ENCODE assay signal across 8 cellular contexts in the genomic region with DNA sequence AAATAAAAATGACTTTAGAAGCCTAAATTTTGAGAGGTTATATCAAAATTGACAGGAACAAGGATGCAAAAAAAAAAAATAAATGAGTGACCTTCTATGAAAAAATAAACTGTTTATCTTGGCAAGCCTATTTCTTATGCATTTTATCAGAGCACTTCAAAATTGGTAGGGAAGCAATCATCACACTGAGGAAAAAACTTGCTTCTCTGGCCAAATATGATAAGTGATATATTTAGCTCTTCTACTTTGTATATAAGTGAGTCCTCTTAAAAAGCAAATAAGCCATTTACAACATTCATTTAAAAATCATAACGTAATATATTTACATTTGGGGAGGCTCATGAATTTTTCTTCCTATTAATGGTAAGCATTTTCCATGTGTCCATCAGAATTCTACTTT.
"Had no signal": no experiment of that assay in that cellular context is flagged by ENCODE, and none has a peak within 500 bp of the region (broad histone marks: within the 10 kb centered on the region; RNA-seq: fewer than 3 reads in every experiment).

No MANE protein-coding gene starts in this region.

- FAIRE-seq: H1, H54, HTR-8/SVneo, K562 had no signal

- DNase-seq: H9, HCEC 1CT, IMR-90 had no signal

- H3K4me2 ChIP-seq: GM23338 had no signal

- H2AFZ ChIP-seq: GM23338 had no signal

- H3K4me3 ChIP-seq: GM23338, K562 had no signal

- ATAC-seq: GM23338, K562 had no signal
